ENCODE assay signal across 1 cellular context in genomic region chrX:5051831-5052491, GRCh38.
TF ChIP-seq lines count a peak whose summit lies in the region.

No MANE protein-coding gene starts in this region.

TF ChIP-seq in HepG2, 621 proteins besides CTCF, POLR2A, EP300 and RAD21 (continued from another document):
- TF ChIP-seq ZBTB40 (IDR thresholded peaks at IDR 0.05) (no peak), ZBTB40 (CRISPR knock-in tag; IDR thresholded peaks at IDR 0.05) (no peak), AHDC1 (CRISPR knock-in tag; IDR thresholded peaks at IDR 0.05; ENCODE audit: borderline replicate concordance) (no peak)
